32 cellular contexts compared by ENCODE assay signal in genomic region chr16:26505501-26505900, GRCh38.
"Had no signal": no experiment of that assay in that cellular context is flagged by ENCODE, and none has a peak within 500 bp of the region (broad histone marks: within the 10 kb centered on the region; RNA-seq: fewer than 3 reads in every experiment).

No MANE protein-coding gene starts in this region.

- ATAC-seq: activated CD4-positive, alpha-beta T cell treated with anti-CD3 and anti-CD28 coated beads for 36 hours; activated CD8-positive, alpha-beta memory T cell treated with anti-CD3 and anti-CD28 coated beads, Interleukin-2, amount 10 ng/mL, durations not matched to agents 7 days and 5 days; activated CD8-positive, alpha-beta T cell treated with anti-CD3 and anti-CD28 coated beads, Interleukin-2, amount 10 ng/mL, durations not matched to agents 7 days and 5 days; activated T-cell treated with anti-CD3 and anti-CD28 coated beads, Interleukin-2, amount 50 U/mL, for 72 hours; body of pancreas; effector memory CD8-positive, alpha-beta T cell; foreskin keratinocyte; gastrocnemius medialis; heart right ventricle had no signal

- H3K27me3 Mint-ChIP-seq: activated CD4-positive, alpha-beta memory T cell treated with anti-CD3 and anti-CD28 coated beads for 36 hours; activated CD8-positive, alpha-beta memory T cell treated with anti-CD3 and anti-CD28 coated beads, Interleukin-2, amount 10 ng/mL, durations not matched to agents 7 days and 5 days had no signal

- FAIRE-seq: colon, endometrium, endothelial cell of umbilical vein had no signal

- H3K4me3 Mint-ChIP-seq: activated CD4-positive, alpha-beta memory T cell treated with anti-CD3 and anti-CD28 coated beads for 36 hours; activated CD4-positive, alpha-beta T cell treated with anti-CD3 and anti-CD28 coated beads for 36 hours; activated CD4-positive, alpha-beta T cell treated with anti-CD3 and anti-CD28 coated beads, Interleukin-2, amount 10 ng/mL, durations not matched to agents 24 days and 14 days; activated CD8-positive, alpha-beta memory T cell treated with anti-CD3 and anti-CD28 coated beads, Interleukin-2, amount 10 ng/mL, durations not matched to agents 7 days and 5 days; activated CD8-positive, alpha-beta T cell treated with anti-CD3 and anti-CD28 coated beads, Interleukin-2, amount 10 ng/mL, durations not matched to agents 7 days and 5 days; activated naive CD8-positive, alpha-beta T cell; activated T-cell treated with anti-CD3 and anti-CD28 coated beads, Interleukin-2, amount 50 U/mL, for 24 hours; activated T-cell treated with anti-CD3 and anti-CD28 coated beads, Interleukin-2, amount 50 U/mL, for 72 hours; effector memory CD8-positive, alpha-beta T cell had no signal

- H3K9me3 Mint-ChIP-seq: activated CD4-positive, alpha-beta memory T cell treated with anti-CD3 and anti-CD28 coated beads for 36 hours; activated T-cell treated with anti-CD3 and anti-CD28 coated beads, Interleukin-2, amount 50 U/mL, for 24 hours; activated T-cell treated with anti-CD3 and anti-CD28 coated beads, Interleukin-2, amount 50 U/mL, for 72 hours; effector memory CD8-positive, alpha-beta T cell had no signal

- H3K36me3 ChIP-seq: gastrocnemius medialis, heart right ventricle had no signal

- H3K27ac Mint-ChIP-seq: activated CD4-positive, alpha-beta memory T cell treated with anti-CD3 and anti-CD28 coated beads for 36 hours; activated CD4-positive, alpha-beta T cell treated with anti-CD3 and anti-CD28 coated beads for 36 hours; activated CD4-positive, alpha-beta T cell treated with anti-CD3 and anti-CD28 coated beads, Interleukin-2, amount 10 ng/mL, durations not matched to agents 24 days and 14 days; activated CD8-positive, alpha-beta memory T cell treated with anti-CD3 and anti-CD28 coated beads, Interleukin-2, amount 10 ng/mL, durations not matched to agents 7 days and 5 days; activated CD8-positive, alpha-beta T cell treated with anti-CD3 and anti-CD28 coated beads, Interleukin-2, amount 10 ng/mL, durations not matched to agents 7 days and 5 days; activated naive CD8-positive, alpha-beta T cell; activated T-cell treated with anti-CD3 and anti-CD28 coated beads, Interleukin-2, amount 50 U/mL, for 24 hours; activated T-cell treated with anti-CD3 and anti-CD28 coated beads, Interleukin-2, amount 50 U/mL, for 72 hours; effector memory CD8-positive, alpha-beta T cell had no signal

- H3K4me3 ChIP-seq: body of pancreas, gastrocnemius medialis, heart right ventricle had no signal

- H3K27ac ChIP-seq: body of pancreas, epithelial cell of prostate, foreskin keratinocyte, gastrocnemius medialis, heart right ventricle had no signal

- H3K27me3 ChIP-seq: body of pancreas, foreskin keratinocyte, gastrocnemius medialis had no signal

- DNase-seq: activated CD4-positive, alpha-beta memory T cell treated with anti-CD3 and anti-CD28 coated beads for 36 hours; activated CD4-positive, alpha-beta T cell treated with anti-CD3 and anti-CD28 coated beads for 36 hours; activated CD4-positive, alpha-beta T cell treated with anti-CD3 and anti-CD28 coated beads, Interleukin-2, amount 10 ng/mL, durations not matched to agents 24 days and 14 days; activated CD4-positive, CD25-positive, alpha-beta regulatory T cell; activated CD4-positive, CD25-positive, alpha-beta regulatory T cell treated with anti-CD3 and anti-CD28 coated beads, Interleukin-2, amount 50 U/mL, for 72 hours; activated CD8-positive, alpha-beta memory T cell treated with anti-CD3 and anti-CD28 coated beads, Interleukin-2, amount 10 ng/mL, durations not matched to agents 7 days and 5 days; activated CD8-positive, alpha-beta memory T cell treated with anti-CD3 and anti-CD28 coated beads, Interleukin-2, amount 50 U/mL, for 48 hours; activated CD8-positive, alpha-beta T cell treated with anti-CD3 and anti-CD28 coated beads, Interleukin-2, amount 10 ng/mL, durations not matched to agents 7 days and 5 days; activated effector memory CD4-positive, alpha-beta T cell treated with Interleukin-2 at 50 U/mL for 16 hours; activated gamma-delta T cell treated with Interleukin-2 at 50 U/mL for 16 hours; activated naive CD4-positive, alpha-beta T cell treated with anti-CD3 and anti-CD28 coated beads, Interleukin-2, amount 50 U/mL, for 16 hours; activated naive CD4-positive, alpha-beta T cell treated with Interleukin-2 at 50 U/mL for 16 hours; activated T-cell treated with anti-CD3 and anti-CD28 coated beads for 4 hours; activated T-cell treated with anti-CD3 and anti-CD28 coated beads, Interleukin-2, amount 50 U/mL, for 24 hours; activated T-cell treated with anti-CD3 and anti-CD28 coated beads, Interleukin-2, amount 50 U/mL, for 72 hours; amygdala; aorta; body of pancreas; caudate nucleus; cortex of kidney; dermis blood vessel endothelial cell; effector CD4-positive, alpha-beta T cell; effector memory CD8-positive, alpha-beta T cell; foreskin keratinocyte; gastrocnemius medialis; heart right ventricle; T-helper 2 cell had no signal

- H3K9me3 ChIP-seq: body of pancreas, gastrocnemius medialis, heart right ventricle had no signal

- H3K36me3 Mint-ChIP-seq: activated CD4-positive, alpha-beta memory T cell treated with anti-CD3 and anti-CD28 coated beads for 36 hours; activated CD8-positive, alpha-beta memory T cell treated with anti-CD3 and anti-CD28 coated beads, Interleukin-2, amount 10 ng/mL, durations not matched to agents 7 days and 5 days; activated naive CD8-positive, alpha-beta T cell had no signal

- H3K4me1 Mint-ChIP-seq: activated CD4-positive, alpha-beta T cell treated with anti-CD3 and anti-CD28 coated beads for 36 hours; activated CD4-positive, alpha-beta T cell treated with anti-CD3 and anti-CD28 coated beads, Interleukin-2, amount 10 ng/mL, durations not matched to agents 24 days and 14 days; activated CD8-positive, alpha-beta memory T cell treated with anti-CD3 and anti-CD28 coated beads, Interleukin-2, amount 10 ng/mL, durations not matched to agents 7 days and 5 days had no signal

- H3K4me1 ChIP-seq: body of pancreas, foreskin keratinocyte, gastrocnemius medialis, heart right ventricle had no signal
